9 cellular contexts compared by ENCODE assay signal in the genomic region with DNA sequence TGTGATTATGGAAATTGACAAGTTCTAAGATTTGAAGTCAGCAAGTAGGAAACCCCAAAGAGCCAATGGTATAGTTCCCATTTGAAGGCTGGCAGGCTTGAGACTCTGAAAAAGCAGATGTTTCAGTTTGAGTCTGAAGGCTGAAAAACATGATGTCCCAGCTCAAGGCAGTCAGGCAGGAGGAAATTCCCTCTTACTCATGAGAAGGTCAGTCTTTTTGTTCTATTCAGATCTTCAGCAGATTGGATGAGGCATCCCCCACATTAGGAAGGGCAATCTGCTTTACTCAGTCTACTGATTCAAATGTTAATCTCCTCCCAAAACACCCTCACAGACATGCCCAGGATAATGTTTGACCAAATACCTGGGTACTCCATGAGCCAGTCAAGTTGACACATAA.
A peak's percentile ranks its signal among the peaks of the same experiment; 100 is the strongest.
DNase-seq lines count a peak whose midpoint lies in the region; ATAC-seq, FAIRE-seq and TF ChIP-seq lines count a peak whose summit lies in the region.
"Had no signal": no experiment of that assay in that cellular context is flagged by ENCODE, and none has a peak within 500 bp of the region (broad histone marks: within the 10 kb centered on the region; RNA-seq: fewer than 3 reads in every experiment).

No MANE protein-coding gene starts in this region.

- CTCF ChIA-PET in A673 (lab: Charles Lee) = no interaction called here

- intact Hi-C loops in A673 (cut with micrococcal nuclease; ENCODE audit: unreplicated experiment) = no loop called here

- no peak overlapping the region for H3K4me3 ChIP-seq in A673 (ENCODE audit: low read depth, low read length, poor library complexity, severe bottlenecking)

- POLR2A ChIA-PET in A673 (lab: Charles Lee; ENCODE audit: low non-redundant PET) = no interaction called here

- no peaks in the 10 kb centered on the region for H3K27me3 ChIP-seq in A673 (replicated peaks; ENCODE audit: insufficient read depth, low read depth, low read length, poor library complexity)

- no peaks in the 10 kb centered on the region for H3K9me3 ChIP-seq in A673 (ENCODE audit: low read depth, low read length, poor library complexity, severe bottlenecking)

- H3K36me3 ChIP-seq in A673 (ENCODE audit: insufficient read depth, low read length, poor library complexity, severe bottlenecking) = no peaks in the 10 kb centered on the region

- FAIRE-seq in urothelium cell line (lab: Jason Lieb, UNC) = no peak

- no peak overlapping the region for H3K27ac ChIP-seq in A673 (ENCODE audit: low read depth, low read length, poor library complexity, severe bottlenecking)

- peaks cover 8% of the 10 kb centered on the region for H3K4me1 ChIP-seq in A673 (ENCODE audit: insufficient read depth, low read length, poor library complexity, severe bottlenecking)

- BruUV-seq in A673 (replicated peaks; lab: Mats Ljungman, UMichigan) = no TSS peak

- DNase-seq in activated T-cell treated with anti-CD3 and anti-CD28 coated beads for 24 hours (ENCODE audit: low read depth) (peak; percentile 1), HCEC 1CT (peak; percentile 54), pulmonary artery endothelial cell (ENCODE audit: low read depth, low spot score) (peak; percentile 19), mesenteric fat pad (ENCODE audit: low spot score) (no peak), urothelium cell line (ENCODE audit: low spot score) (no peak), A673 (ENCODE audit: low spot score) (no peak)
- no peak for DNase-seq in activated T-cell treated with anti-CD3 and anti-CD28 coated beads, Interleukin-2, amount 50 U/mL, for 48 hours
- DNase-seq: caudate nucleus had no signal

- ATAC-seq in HG03565 (IDR thresholded peaks at IDR 0.05; ENCODE audit: unreplicated experiment) = peak; percentile 93

- no peak for TF ChIP-seq CTCF in A673 (conservative IDR thresholded peaks at IDR 0.05; ENCODE audit: low read depth, low read length)

Comparison
In these comparisons a context has a peak if more than half of its experiments do, and no peak if none do; other contexts are left out.
1. DNase-seq: peak in activated T-cell treated with anti-CD3 and anti-CD28 coated beads for 24 hours (single experiment), HCEC 1CT (single experiment) and pulmonary artery endothelial cell (single experiment); none in activated T-cell treated with anti-CD3 and anti-CD28 coated beads, Interleukin-2, amount 50 U/mL, for 48 hours (0 of 2), mesenteric fat pad (single experiment), urothelium cell line (single experiment) and A673 (single experiment).